ENCODE assay signal across 8 cellular contexts in the genomic region with DNA sequence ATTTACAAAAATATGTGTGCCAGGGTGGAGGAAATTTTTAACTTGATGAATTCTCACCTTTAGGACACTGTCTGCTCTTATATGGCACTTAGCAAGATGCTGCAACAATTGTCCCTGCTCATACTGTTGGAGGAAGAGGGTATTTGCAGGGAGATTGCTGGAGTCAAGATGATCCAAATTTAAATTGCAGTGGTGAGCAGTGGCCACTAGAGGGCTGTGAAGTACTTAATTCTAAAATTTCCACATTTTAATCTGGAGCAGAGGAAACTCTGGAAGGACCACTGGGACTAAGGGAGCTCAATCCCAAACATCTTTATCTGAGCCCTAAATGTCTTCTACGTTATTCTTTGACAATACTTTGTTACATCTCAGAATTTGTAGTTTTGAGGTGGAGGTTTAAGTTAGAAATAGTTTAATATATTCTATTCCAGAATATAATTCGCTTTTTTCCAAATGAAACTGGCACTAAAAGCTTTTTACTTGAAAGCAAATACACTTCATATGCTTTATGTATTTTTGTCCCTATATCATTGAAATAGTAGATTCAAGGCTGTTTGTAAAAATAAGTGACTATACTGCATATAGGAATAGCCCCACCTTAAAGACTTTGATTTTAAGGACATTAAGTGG. TPM values are rescaled to one million over a fixed set of nuclear protein-coding genes. Genes with fewer than 3 reads are reported as not detected.
DNase-seq lines count a peak whose midpoint lies in the region; ATAC-seq and TF ChIP-seq lines count a peak whose summit lies in the region.

No MANE protein-coding gene starts in this region.

- no peak overlapping the region for H3K27ac ChIP-seq in tibial nerve

- DNase-seq in Ammon's horn (ENCODE audit: low spot score) = peak; percentile 63
- peak; percentile 75 for DNase-seq in NCI-H748 (lab: John Stamatoyannopoulos, UW; ENCODE audit: unreplicated experiment)
- DNase-seq in kidney epithelial cell (ENCODE audit: low read depth) = no peak
- peak in 1 of 2 donors; percentile 41 for DNase-seq in tibial nerve (ENCODE audit: low spot score in 2 of 2)

- no peaks in the 10 kb centered on the region for H3K27me3 Mint-ChIP-seq in brain

- TF ChIP-seq CTCF in GM12873 (IDR thresholded peaks at IDR 0.05; ENCODE audit: insufficient read depth, low read depth, low read length, missing control alignments) (peak; percentile 79), brain (conservative IDR thresholded peaks at IDR 0.05) (peak; percentile 76 to 85), kidney epithelial cell (IDR thresholded peaks at IDR 0.05; ENCODE audit: insufficient read depth, low read length, poor library complexity, severe bottlenecking) (peak; percentile 71), tibial nerve (IDR thresholded peaks at IDR 0.05) (peak; percentile 63 to 84 (median 77))

- H3K4me1 Mint-ChIP-seq in brain = no peaks in the 10 kb centered on the region

- 48 to 50% methylated on average over 2 of the region's 2 CpGs for WGBS in tibial nerve, 2 donors

- no peaks in the 10 kb centered on the region for H3K4me1 ChIP-seq in tibial nerve

- H3K4me3 Mint-ChIP-seq in brain = no peak overlapping the region

- ATAC-seq in HG03342 (IDR thresholded peaks at IDR 0.05; ENCODE audit: unreplicated experiment) = peak; percentile 59
- ATAC-seq in HG03097 (IDR thresholded peaks at IDR 0.05; ENCODE audit: low FRiP score, unreplicated experiment) = no peak

- H3K4me3 ChIP-seq in kidney epithelial cell (ENCODE audit: low read depth, low read length) = no peak overlapping the region
- H3K4me3 ChIP-seq in tibial nerve = no peak overlapping the region

- no peaks in the 10 kb centered on the region for H3K9me3 ChIP-seq in tibial nerve

- TF ChIP-seq POLR2A in tibial nerve (IDR thresholded peaks at IDR 0.05) = no peak

- no peak overlapping the region for H3K27ac Mint-ChIP-seq in brain

- H3K27me3 ChIP-seq in kidney epithelial cell (ENCODE audit: control insufficient read depth, insufficient read depth, low read length) = no peaks in the 10 kb centered on the region
- H3K27me3 ChIP-seq in tibial nerve = no peaks in the 10 kb centered on the region

- H3K36me3 ChIP-seq in kidney epithelial cell (ENCODE audit: control insufficient read depth, insufficient read depth, low read length) = no peaks in the 10 kb centered on the region
- H3K36me3 ChIP-seq in tibial nerve = no peaks in the 10 kb centered on the region

- TF ChIP-seq EP300 in tibial nerve (IDR thresholded peaks at IDR 0.05) = no peak

- no peaks in the 10 kb centered on the region for H3K36me3 Mint-ChIP-seq in brain

- peaks cover 0 to 3% (median 0%) of the 10 kb centered on the region in 5 experiments for H3K9me3 Mint-ChIP-seq in brain

RNA-seq across cellular contexts. Expression of gene PTH2R, which starts 33.0 kb away (rescaled TPM):
- polyA plus RNA-seq in brain (ENCODE audit: insufficient read depth, low read depth, low replicate concordance) = 0.37 TPM
- total RNA-seq in kidney epithelial cell (not detected in 2 replicates), tibial nerve (not detected)
